8 cellular contexts compared by ENCODE assay signal in genomic region chr15:79849789-79850188, GRCh38. TPM values are rescaled to one million over a fixed set of nuclear protein-coding genes. Genes with fewer than 3 reads are reported as not detected.
DNase-seq lines count a peak whose midpoint lies in the region; ATAC-seq and TF ChIP-seq lines count a peak whose summit lies in the region.

No MANE protein-coding gene starts in this region.

- no peak overlapping the region for H2AFZ ChIP-seq in parathyroid adenoma

- H3K36me3 ChIP-seq in breast epithelium (no peaks in the 10 kb centered on the region), NT2/D1 (ENCODE audit: insufficient read depth, insufficient read length, low read length) (peaks cover 42% of the 10 kb centered on the region), parathyroid adenoma (ENCODE audit: control insufficient read depth, insufficient read depth, low read length) (no peaks in the 10 kb centered on the region)

- H3K4me2 ChIP-seq in parathyroid adenoma (ENCODE audit: low read length): no peak overlapping the region

- POLR2A ChIA-PET in MCF 10A (lab: Yijun Ruan, JAX): no interaction called here

- peak; percentile 51 for DNase-seq in MCF 10A (ENCODE audit: unreplicated experiment)
- DNase-seq in breast epithelium (ENCODE audit: low spot score in 2 of 2): no peak
- peak; percentile 27 for DNase-seq in NT2/D1 (ENCODE audit: low read depth, low spot score)
- DNase-seq in dermis blood vessel endothelial cell: peak; percentile 71
- no peak for DNase-seq in lower leg skin (ENCODE audit: low spot score in 2 of 2)
- DNase-seq in NCI-H128 (lab: John Stamatoyannopoulos, UW; ENCODE audit: unreplicated experiment): no peak

- H3K27ac ChIP-seq in breast epithelium: no peak overlapping the region
- no peak overlapping the region for H3K27ac ChIP-seq in parathyroid adenoma

- WGBS in lower leg skin, 2 donors: 91 to 96% methylated on average over 3 of the region's 3 CpGs

- H3K4me1 ChIP-seq in breast epithelium (no peaks in the 10 kb centered on the region), NT2/D1 (ENCODE audit: insufficient read depth, insufficient read length) (no peaks in the 10 kb centered on the region), parathyroid adenoma (no peaks in the 10 kb centered on the region)

- no peaks in the 10 kb centered on the region for H3K9me3 ChIP-seq in breast epithelium
- no peaks in the 10 kb centered on the region for H3K9me3 ChIP-seq in NT2/D1 (ENCODE audit: insufficient read depth, low read length)
- no peaks in the 10 kb centered on the region for H3K9me3 ChIP-seq in parathyroid adenoma (ENCODE audit: control insufficient read depth, low read length)

- H3K4me3 ChIP-seq in breast epithelium (no peak overlapping the region), NT2/D1 (ENCODE audit: insufficient read length, low read depth) (no peak overlapping the region), parathyroid adenoma (ENCODE audit: low read depth, low read length) (no peak overlapping the region), lower leg skin (ENCODE audit: low read depth, poor library complexity, severe bottlenecking) (no peak overlapping the region)

- H3K27me3 ChIP-seq in breast epithelium: no peaks in the 10 kb centered on the region
- no peaks in the 10 kb centered on the region for H3K27me3 ChIP-seq in NT2/D1 (ENCODE audit: insufficient read depth, insufficient read length)
- H3K27me3 ChIP-seq in parathyroid adenoma (ENCODE audit: control insufficient read depth, insufficient read depth, low read length): no peaks in the 10 kb centered on the region

- no peak overlapping the region for H3K27ac Mint-ChIP-seq in MCF 10A (ENCODE audit: low read depth, unreplicated experiment)

- H3K4me3 Mint-ChIP-seq in MCF 10A (ENCODE audit: unreplicated experiment): no peak overlapping the region

- no peaks in the 10 kb centered on the region for H3K9me3 Mint-ChIP-seq in MCF 10A (ENCODE audit: unreplicated experiment)

- ATAC-seq in HG02852 (IDR thresholded peaks at IDR 0.05; ENCODE audit: unreplicated experiment): no peak

- H3K4me1 Mint-ChIP-seq in MCF 10A (ENCODE audit: insufficient read depth, unreplicated experiment): peaks cover 8% of the 10 kb centered on the region

- intact Hi-C loops in MCF 10A (cut with micrococcal nuclease): loop anchor here (5.0 to 10.0 kb wide), 3 partner anchors 75 to 465 kb away; no protein-coding TSS in a partner anchor
- intact Hi-C loops in breast epithelium (cut with DNase I; ENCODE audit: low total_unique reads): no loop called here
- intact Hi-C loops in lower leg skin (cut with DNase I; ENCODE audit: low total_unique reads): no loop called here

- peak; percentile 27 for TF ChIP-seq CTCF in MCF 10A (IDR thresholded peaks at IDR 0.05; ENCODE audit: unreplicated experiment)
- no peak for TF ChIP-seq CTCF in breast epithelium (IDR thresholded peaks at IDR 0.05)
- TF ChIP-seq CTCF in parathyroid adenoma (IDR thresholded peaks at IDR 0.05): peak; percentile 21
- no peak for TF ChIP-seq CTCF in lower leg skin (IDR thresholded peaks at IDR 0.05)

- H3K27me3 Mint-ChIP-seq in MCF 10A (ENCODE audit: insufficient read depth, unreplicated experiment): no peaks in the 10 kb centered on the region

- TF ChIP-seq POLR2A in breast epithelium (IDR thresholded peaks at IDR 0.05) (no peak), lower leg skin (IDR thresholded peaks at IDR 0.05) (no peak)

- no TSS peak for BruUV-seq in MCF 10A (replicated peaks; lab: Mats Ljungman, UMichigan)

- CTCF ChIA-PET in MCF 10A (lab: Yijun Ruan, JAX): interaction anchor here (0.6 to 12.3 kb wide), 14 partner anchors 9 to 467 kb away, joined by 3 to 238 read pairs (median 4); no protein-coding TSS in a partner anchor

- H3K79me2 ChIP-seq in parathyroid adenoma: peaks cover 7% of the 10 kb centered on the region

- peaks cover 12% of the 10 kb centered on the region for H3K36me3 Mint-ChIP-seq in MCF 10A (ENCODE audit: insufficient read depth, unreplicated experiment)

- H3K9ac ChIP-seq in NT2/D1 (ENCODE audit: insufficient read length, low read depth) (no peak overlapping the region), parathyroid adenoma (no peak overlapping the region)

RNA-seq across cellular contexts. Expression of gene MTHFS, which starts 47.0 kb away (rescaled TPM):
- 28.5 and 34.5 TPM in 2 replicates for total RNA-seq in MCF 10A (2022)
- 10 to 100 TPM; 19.0 to 51.5 (median 30.2) TPM for total RNA-seq in breast epithelium
- total RNA-seq in dermis blood vessel endothelial cell: 8.7 and 13.1 TPM in 2 replicates
- 10 to 100 TPM in 2 of 4 donors, 1 to 10 TPM in 2; 3.9 to 11.8 (median 10.1) TPM for total RNA-seq in lower leg skin

Comparison
In these comparisons a context has a peak if more than half of its experiments do, and no peak if none do; other contexts are left out.
1. DNase-seq: peak in MCF 10A (single experiment), NT2/D1 (single experiment) and dermis blood vessel endothelial cell (single experiment); none in breast epithelium (0 of 2), lower leg skin (0 of 2) and NCI-H128 (single experiment).
2. CTCF ChIP-seq: peak in MCF 10A (single experiment) and parathyroid adenoma (single experiment); none in breast epithelium (0 of 3) and lower leg skin (0 of 3).